22 cellular contexts compared by ENCODE assay signal in the genomic region with DNA sequence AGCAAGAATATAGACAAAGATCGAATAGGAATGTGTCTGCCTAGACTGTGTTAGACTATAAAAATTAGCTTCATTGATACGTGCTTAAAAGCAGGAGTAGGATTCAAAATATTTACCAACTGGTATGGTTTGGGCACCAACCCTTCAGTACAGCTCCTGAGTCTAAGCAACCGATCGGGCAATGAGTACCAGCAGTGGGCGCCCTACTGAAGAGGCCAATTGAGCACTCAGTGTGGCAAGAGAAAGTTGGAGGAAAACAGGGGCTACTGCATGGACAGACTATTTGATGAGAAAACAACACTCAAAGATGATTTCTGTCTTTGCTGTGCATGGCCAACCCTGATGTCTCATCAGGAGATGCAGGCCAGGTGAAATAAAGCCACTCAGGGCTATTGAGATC.
DNase-seq lines count a peak whose midpoint lies in the region; ATAC-seq, FAIRE-seq and TF ChIP-seq lines count a peak whose summit lies in the region.
"Had no signal": no experiment of that assay in that cellular context is flagged by ENCODE, and none has a peak within 500 bp of the region (broad histone marks: within the 10 kb centered on the region; RNA-seq: fewer than 3 reads in every experiment).

No MANE protein-coding gene starts in this region.

- H3K9me1 ChIP-seq in K562 (ENCODE audit: control insufficient read depth, insufficient read depth, low read length): no peaks in the 10 kb centered on the region

- H3K4me2 ChIP-seq in K562 (ENCODE audit: insufficient read depth, low read length): no peak overlapping the region

- no peaks in the 10 kb centered on the region for H3K36me3 ChIP-seq in K562 (ENCODE audit: control insufficient read depth, insufficient read depth, low read length)
- H3K36me3 ChIP-seq: esophagus squamous epithelium, MG63 had no signal

- no peak for TF ChIP-seq RAD21 in K562 (CRISPR knock-in tag; conservative IDR thresholded peaks at IDR 0.05 in 1 of 2, IDR thresholded peaks at IDR 0.05 in 1 of 2)

- TF ChIP-seq POLR2A in K562 (conservative IDR thresholded peaks at IDR 0.05): no peak

- TF ChIP-seq EP300 in K562 (IDR thresholded peaks at IDR 0.05; ENCODE audit: low read length): no peak

- POLR2A ChIA-PET in K562 (lab: Yijun Ruan, JAX): no interaction called here

- CTCF ChIA-PET in K562 (lab: Yijun Ruan, JAX; ENCODE audit: low intra/inter-chr PET ratio): no interaction called here

- no peak for ATAC-seq in K562
- ATAC-seq: body of pancreas, left cardiac atrium, sciatic nerve had no signal

- H3K4me1 ChIP-seq in K562 (replicated peaks in 1 of 2; ENCODE audit: control insufficient read depth in 2 of 2, insufficient read depth in 2 of 2, low read length in 2 of 2): no peaks in the 10 kb centered on the region; a peak in 1 of 5 replicates
- H3K4me1 ChIP-seq: body of pancreas, esophagus squamous epithelium, testis had no signal

- no peaks in the 10 kb centered on the region for H4K20me1 ChIP-seq in K562 (replicated peaks; ENCODE audit: control insufficient read depth, insufficient read depth, low read length)

- no peak overlapping the region for H3K27ac ChIP-seq in K562 (ENCODE audit: extremely low read depth, low read depth, low read length)
- H3K27ac ChIP-seq: body of pancreas, esophagus squamous epithelium, testis had no signal

- peak; percentile 6 to 36 (median 17); a peak in 2 of 6 replicates for TF ChIP-seq CTCF in K562 (IDR thresholded peaks at IDR 0.05 in 2 of 3, conservative IDR thresholded peaks at IDR 0.05 in 1 of 3; ENCODE audit: insufficient read depth in 2 of 3, low read depth in 1 of 3, low read length in 3 of 3)

- no peaks in the 10 kb centered on the region for H3K27me3 ChIP-seq in K562 (ENCODE audit: control insufficient read depth in 2 of 2, insufficient read depth in 2 of 2, low read length in 2 of 2)
- H3K27me3 ChIP-seq: body of pancreas, esophagus squamous epithelium, MG63, testis had no signal

- H3K4me3 ChIP-seq in K562: no peak overlapping the region
- H3K4me3 ChIP-seq: body of pancreas, esophagus squamous epithelium, MG63, testis had no signal

- H3K9ac ChIP-seq in K562 (ENCODE audit: insufficient read depth in 1 of 2, low read depth in 2 of 2, low read length in 2 of 2): no peak overlapping the region

- no TSS peak for BruUV-seq in K562 (replicated peaks; lab: Mats Ljungman, UMichigan)

- intact Hi-C loops in K562 (cut with micrococcal nuclease): loop anchor here (10.0 kb wide), 1 partner anchor 316 kb away; no protein-coding TSS in a partner anchor

- DNase-seq in DMS53 (lab: John Stamatoyannopoulos, UW): peak; percentile 40
- DNase-seq in DMS53 treated with DMSO at 0.1 percent for 48 hours (lab: John Stamatoyannopoulos, UW; ENCODE audit: unreplicated experiment): no peak
- peak; percentile 24 for DNase-seq in NAMALWA (ENCODE audit: low spot score)
- DNase-seq in K562 (ENCODE audit: extremely low read depth in 1 of 4, low spot score in 3 of 4): peak in 1 of 4 experiments; percentile 14
- DNase-seq in stimulated activated CD8-positive, alpha-beta memory T cell treated with anti-CD3 and anti-CD28 coated beads, Interleukin-4, amount 100 ng/mL, for 48 hours: peak; percentile 23
- no peak for DNase-seq in NCI-H2196 (lab: John Stamatoyannopoulos, UW; ENCODE audit: unreplicated experiment)
- DNase-seq in Kasumi-1 (lab: John Stamatoyannopoulos, UW): no peak
- no peak for DNase-seq in C1 segment of cervical spinal cord (lab: John Stamatoyannopoulos, UW)
- DNase-seq: 8988T; activated CD4-positive, alpha-beta T cell treated with anti-CD3 and anti-CD28 coated beads for 4 hours; activated naive CD4-positive, alpha-beta T cell treated with anti-CD3 and anti-CD28 coated beads, Interleukin-2, amount 50 U/mL, for 16 hours; body of pancreas; CD4-positive, CD25-positive, alpha-beta regulatory T cell; dermis blood vessel endothelial cell; esophagus squamous epithelium; left cardiac atrium; MG63; NCI-H187 treated with DMSO at 0.1 percent for 48 hours; NCI-H526 treated with DMSO at 0.1 percent for 48 hours; occipital lobe; testis had no signal

- 1% methylated on average over 5 of the region's 5 CpGs for WGBS in K562 (ENCODE audit: insufficient coverage, low coverage, missing lambda C conversion rate)

- H3K79me2 ChIP-seq in K562 (ENCODE audit: control insufficient read depth, insufficient read depth, low read length): no peaks in the 10 kb centered on the region

- in situ Hi-C loops in K562 (cut with MboI): no loop called here

- no peak overlapping the region for H2AFZ ChIP-seq in K562 (ENCODE audit: low read depth, low read length)

- FAIRE-seq in K562 (lab: Jason Lieb, UNC): no peak

- H3K9me3 ChIP-seq in K562 (replicated peaks; ENCODE audit: control insufficient read depth, insufficient read depth, low read depth, low read length): no peaks in the 10 kb centered on the region
- H3K9me3 ChIP-seq: body of pancreas, esophagus squamous epithelium, MG63, testis had no signal

TF ChIP-seq in K562, 482 proteins besides CTCF, POLR2A, EP300 and RAD21:
- TF ChIP-seq TCF7 (IDR thresholded peaks at IDR 0.05; ENCODE audit: borderline replicate concordance) (no peak), TARDBP (IDR thresholded peaks at IDR 0.05) (no peak), ZNF3 (CRISPR knock-in tag; IDR thresholded peaks at IDR 0.05) (no peak), SRSF9 (IDR thresholded peaks at IDR 0.05; ENCODE audit: borderline replicate concordance, low read depth, low read length) (no peak), NELFE (IDR thresholded peaks at IDR 0.05; ENCODE audit: insufficient read depth, insufficient read length) (no peak), ZNF263 (CRISPR knock-in tag; IDR thresholded peaks at IDR 0.05; ENCODE audit: borderline replicate concordance) (no peak), DPF2 (IDR thresholded peaks at IDR 0.05) (no peak), NR3C1 (CRISPR knock-in tag; IDR thresholded peaks at IDR 0.05) (no peak)
- TF ChIP-seq, protein P1, sequence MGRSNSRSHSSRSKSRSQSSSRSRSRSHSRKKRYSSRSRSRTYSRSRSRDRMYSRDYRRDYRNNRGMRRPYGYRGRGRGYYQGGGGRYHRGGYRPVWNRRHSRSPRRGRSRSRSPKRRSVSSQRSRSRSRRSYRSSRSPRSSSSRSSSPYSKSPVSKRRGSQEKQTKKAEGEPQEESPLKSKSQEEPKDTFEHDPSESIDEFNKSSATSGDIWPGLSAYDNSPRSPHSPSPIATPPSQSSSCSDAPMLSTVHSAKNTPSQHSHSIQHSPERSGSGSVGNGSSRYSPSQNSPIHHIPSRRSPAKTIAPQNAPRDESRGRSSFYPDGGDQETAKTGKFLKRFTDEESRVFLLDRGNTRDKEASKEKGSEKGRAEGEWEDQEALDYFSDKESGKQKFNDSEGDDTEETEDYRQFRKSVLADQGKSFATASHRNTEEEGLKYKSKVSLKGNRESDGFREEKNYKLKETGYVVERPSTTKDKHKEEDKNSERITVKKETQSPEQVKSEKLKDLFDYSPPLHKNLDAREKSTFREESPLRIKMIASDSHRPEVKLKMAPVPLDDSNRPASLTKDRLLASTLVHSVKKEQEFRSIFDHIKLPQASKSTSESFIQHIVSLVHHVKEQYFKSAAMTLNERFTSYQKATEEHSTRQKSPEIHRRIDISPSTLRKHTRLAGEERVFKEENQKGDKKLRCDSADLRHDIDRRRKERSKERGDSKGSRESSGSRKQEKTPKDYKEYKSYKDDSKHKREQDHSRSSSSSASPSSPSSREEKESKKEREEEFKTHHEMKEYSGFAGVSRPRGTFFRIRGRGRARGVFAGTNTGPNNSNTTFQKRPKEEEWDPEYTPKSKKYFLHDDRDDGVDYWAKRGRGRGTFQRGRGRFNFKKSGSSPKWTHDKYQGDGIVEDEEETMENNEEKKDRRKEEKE (IDR thresholded peaks at IDR 0.05; ENCODE audit: borderline replicate concordance in 1 of 2, control insufficient read depth in 1 of 2, low read depth in 2 of 2, low read length in 1 of 2): no peak
- TF ChIP-seq, protein P2, sequence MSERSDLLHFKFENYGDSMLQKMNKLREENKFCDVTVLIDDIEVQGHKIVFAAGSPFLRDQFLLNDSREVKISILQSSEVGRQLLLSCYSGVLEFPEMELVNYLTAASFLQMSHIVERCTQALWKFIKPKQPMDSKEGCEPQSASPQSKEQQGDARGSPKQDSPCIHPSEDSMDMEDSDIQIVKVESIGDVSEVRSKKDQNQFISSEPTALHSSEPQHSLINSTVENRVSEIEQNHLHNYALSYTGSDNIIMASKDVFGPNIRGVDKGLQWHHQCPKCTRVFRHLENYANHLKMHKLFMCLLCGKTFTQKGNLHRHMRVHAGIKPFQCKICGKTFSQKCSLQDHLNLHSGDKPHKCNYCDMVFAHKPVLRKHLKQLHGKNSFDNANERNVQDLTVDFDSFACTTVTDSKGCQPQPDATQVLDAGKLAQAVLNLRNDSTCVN (CRISPR knock-in tag; IDR thresholded peaks at IDR 0.05): no peak
- TF ChIP-seq, protein P3, sequence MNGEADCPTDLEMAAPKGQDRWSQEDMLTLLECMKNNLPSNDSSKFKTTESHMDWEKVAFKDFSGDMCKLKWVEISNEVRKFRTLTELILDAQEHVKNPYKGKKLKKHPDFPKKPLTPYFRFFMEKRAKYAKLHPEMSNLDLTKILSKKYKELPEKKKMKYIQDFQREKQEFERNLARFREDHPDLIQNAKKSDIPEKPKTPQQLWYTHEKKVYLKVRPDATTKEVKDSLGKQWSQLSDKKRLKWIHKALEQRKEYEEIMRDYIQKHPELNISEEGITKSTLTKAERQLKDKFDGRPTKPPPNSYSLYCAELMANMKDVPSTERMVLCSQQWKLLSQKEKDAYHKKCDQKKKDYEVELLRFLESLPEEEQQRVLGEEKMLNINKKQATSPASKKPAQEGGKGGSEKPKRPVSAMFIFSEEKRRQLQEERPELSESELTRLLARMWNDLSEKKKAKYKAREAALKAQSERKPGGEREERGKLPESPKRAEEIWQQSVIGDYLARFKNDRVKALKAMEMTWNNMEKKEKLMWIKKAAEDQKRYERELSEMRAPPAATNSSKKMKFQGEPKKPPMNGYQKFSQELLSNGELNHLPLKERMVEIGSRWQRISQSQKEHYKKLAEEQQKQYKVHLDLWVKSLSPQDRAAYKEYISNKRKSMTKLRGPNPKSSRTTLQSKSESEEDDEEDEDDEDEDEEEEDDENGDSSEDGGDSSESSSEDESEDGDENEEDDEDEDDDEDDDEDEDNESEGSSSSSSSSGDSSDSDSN (IDR thresholded peaks at IDR 0.05; ENCODE audit: borderline replicate concordance in 1 of 2, low read depth in 2 of 2, low read length in 2 of 2): no peak
- TF ChIP-seq, protein P4, sequence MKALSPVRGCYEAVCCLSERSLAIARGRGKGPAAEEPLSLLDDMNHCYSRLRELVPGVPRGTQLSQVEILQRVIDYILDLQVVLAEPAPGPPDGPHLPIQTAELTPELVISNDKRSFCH (CRISPR knock-in tag; IDR thresholded peaks at IDR 0.05): no peak
- TF ChIP-seq, protein P4 (tag; IDR thresholded peaks at IDR 0.05): no peak

Comparison
In these comparisons a context has a peak if more than half of its experiments do, and no peak if none do; other contexts are left out.
1. DNase-seq: peak in DMS53 (single experiment), NAMALWA (single experiment) and stimulated activated CD8-positive, alpha-beta memory T cell treated with anti-CD3 and anti-CD28 coated beads, Interleukin-4, amount 100 ng/mL, for 48 hours (single experiment); none in DMS53 treated with DMSO at 0.1 percent for 48 hours (single experiment), NCI-H2196 (single experiment), Kasumi-1 (0 of 2) and C1 segment of cervical spinal cord (0 of 14).